ENCODE assay signal across 8 cellular contexts in the genomic region with DNA sequence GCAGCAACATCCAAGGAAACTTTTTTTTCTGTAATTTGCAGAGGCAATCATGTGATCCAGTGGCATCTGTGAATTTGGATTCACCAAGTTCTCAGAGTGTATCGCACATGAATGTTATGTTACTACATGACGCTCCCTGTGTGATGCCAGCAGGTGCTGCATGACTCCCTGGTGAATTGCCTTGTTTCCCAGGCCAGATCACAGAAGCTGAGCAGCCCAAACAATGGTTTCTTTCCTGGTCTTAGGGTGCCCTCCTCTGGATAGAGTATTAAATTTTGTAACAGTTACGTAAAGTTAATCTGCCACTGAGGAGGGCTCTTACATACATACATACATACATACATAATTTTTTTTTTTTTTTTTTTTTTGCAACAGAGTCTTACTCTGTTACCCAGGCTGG. TPM values are rescaled to one million over a fixed set of nuclear protein-coding genes. Genes with fewer than 3 reads are reported as not detected.
DNase-seq lines count a peak whose midpoint lies in the region; ATAC-seq lines count a peak whose summit lies in the region.

No MANE protein-coding gene starts in this region.

- peaks cover 16% of the 10 kb centered on the region for H3K4me1 Mint-ChIP-seq in activated T-cell treated with anti-CD3 and anti-CD28 coated beads, Interleukin-2, amount 50 U/mL, for 72 hours (ENCODE audit: low read depth)
- H3K4me1 Mint-ChIP-seq in activated T-cell treated with anti-CD3 and anti-CD28 coated beads, Interleukin-2, amount 50 U/mL, for 4 hours (ENCODE audit: low read depth): peaks cover 11% of the 10 kb centered on the region

- H3K4me3 Mint-ChIP-seq in activated T-cell treated with anti-CD3 and anti-CD28 coated beads, Interleukin-2, amount 50 U/mL, for 72 hours: no peak overlapping the region
- H3K4me3 Mint-ChIP-seq in activated T-cell treated with anti-CD3 and anti-CD28 coated beads, Interleukin-2, amount 50 U/mL, for 4 hours: no peak overlapping the region

- no peaks in the 10 kb centered on the region for H3K9me3 Mint-ChIP-seq in activated T-cell treated with anti-CD3 and anti-CD28 coated beads, Interleukin-2, amount 50 U/mL, for 72 hours
- no peaks in the 10 kb centered on the region for H3K9me3 Mint-ChIP-seq in activated T-cell treated with anti-CD3 and anti-CD28 coated beads, Interleukin-2, amount 50 U/mL, for 4 hours

- ATAC-seq in activated T-cell treated with anti-CD3 and anti-CD28 coated beads, Interleukin-2, amount 50 U/mL, for 72 hours (replicated peaks in 1 of 2): peak; percentile 29 to 35
- ATAC-seq in activated T-cell treated with anti-CD3 and anti-CD28 coated beads, Interleukin-2, amount 50 U/mL, for 4 hours: no peak
- no peak for ATAC-seq in GM21381 (IDR thresholded peaks at IDR 0.05; ENCODE audit: unreplicated experiment)
- ATAC-seq in HG03039 (IDR thresholded peaks at IDR 0.05; ENCODE audit: unreplicated experiment): no peak

- no peaks in the 10 kb centered on the region for H3K36me3 Mint-ChIP-seq in activated T-cell treated with anti-CD3 and anti-CD28 coated beads, Interleukin-2, amount 50 U/mL, for 72 hours (ENCODE audit: insufficient read depth in 2 of 2)
- peaks cover 4% of the 10 kb centered on the region for H3K36me3 Mint-ChIP-seq in activated T-cell treated with anti-CD3 and anti-CD28 coated beads, Interleukin-2, amount 50 U/mL, for 4 hours (ENCODE audit: insufficient read depth)

- peak; percentile 23 to 38 for DNase-seq in activated T-cell treated with anti-CD3 and anti-CD28 coated beads, Interleukin-2, amount 50 U/mL, for 72 hours
- DNase-seq in activated T-cell treated with anti-CD3 and anti-CD28 coated beads, Interleukin-2, amount 50 U/mL, for 4 hours: no peak
- peak; percentile 34 for DNase-seq in LoVo (ENCODE audit: low spot score)
- peak; percentile 27 for DNase-seq in OCI-M2 (lab: John Stamatoyannopoulos, UW; ENCODE audit: unreplicated experiment)
- DNase-seq in cerebellar cortex (ENCODE audit: low spot score): peak; percentile 63
- peak; percentile 93 for DNase-seq in medulla oblongata (ENCODE audit: extremely low spot score)

- no peaks in the 10 kb centered on the region for H3K27me3 Mint-ChIP-seq in activated T-cell treated with anti-CD3 and anti-CD28 coated beads, Interleukin-2, amount 50 U/mL, for 72 hours (ENCODE audit: low read depth)
- no peaks in the 10 kb centered on the region for H3K27me3 Mint-ChIP-seq in activated T-cell treated with anti-CD3 and anti-CD28 coated beads, Interleukin-2, amount 50 U/mL, for 4 hours (ENCODE audit: low read depth)

- no peak overlapping the region for H3K27ac Mint-ChIP-seq in activated T-cell treated with anti-CD3 and anti-CD28 coated beads, Interleukin-2, amount 50 U/mL, for 72 hours

RNA-seq across cellular contexts. Expression of a gene that starts 3.6 kb away (rescaled TPM):
- total RNA-seq in activated T-cell treated with anti-CD3 and anti-CD28 coated beads, Interleukin-2, amount 50 U/mL, for 72 hours: 10 to 100 TPM in 1 of 2 donors, 1 to 10 TPM in 1; 8.4 to 12.4 TPM
- 1 to 10 TPM; 8.5 to 9.9 (median 9.4) TPM for total RNA-seq in activated T-cell treated with anti-CD3 and anti-CD28 coated beads, Interleukin-2, amount 50 U/mL, for 4 hours

RNA-seq across cellular contexts. Expression of a gene that starts 28.3 kb away (rescaled TPM):
- 10 to 100 TPM; 23.1 to 24.2 TPM for total RNA-seq in activated T-cell treated with anti-CD3 and anti-CD28 coated beads, Interleukin-2, amount 50 U/mL, for 72 hours
- total RNA-seq in activated T-cell treated with anti-CD3 and anti-CD28 coated beads, Interleukin-2, amount 50 U/mL, for 4 hours: 10 to 100 TPM; 18.8 to 21.8 (median 21.6) TPM

RNA-seq across cellular contexts. Expression of a gene that starts 35.6 kb away (rescaled TPM):
- total RNA-seq in activated T-cell treated with anti-CD3 and anti-CD28 coated beads, Interleukin-2, amount 50 U/mL, for 72 hours: 10 to 100 TPM; 43.7 to 45.4 TPM
- total RNA-seq in activated T-cell treated with anti-CD3 and anti-CD28 coated beads, Interleukin-2, amount 50 U/mL, for 4 hours: 100 to 1,000 TPM; 105 to 120 (median 112) TPM

RNA-seq across cellular contexts. Expression of a gene that starts 37.8 kb away (rescaled TPM):
- total RNA-seq in activated T-cell treated with anti-CD3 and anti-CD28 coated beads, Interleukin-2, amount 50 U/mL, for 72 hours: 10 to 100 TPM; 70.3 to 78.2 TPM
- 10 to 100 TPM; 30.9 to 32.8 (median 32.3) TPM for total RNA-seq in activated T-cell treated with anti-CD3 and anti-CD28 coated beads, Interleukin-2, amount 50 U/mL, for 4 hours

RNA-seq across cellular contexts. Expression of a gene that starts 48.0 kb away (rescaled TPM):
- 100 to 1,000 TPM; 270 to 332 TPM for total RNA-seq in activated T-cell treated with anti-CD3 and anti-CD28 coated beads, Interleukin-2, amount 50 U/mL, for 72 hours
- 100 to 1,000 TPM; 471 to 592 (median 521) TPM for total RNA-seq in activated T-cell treated with anti-CD3 and anti-CD28 coated beads, Interleukin-2, amount 50 U/mL, for 4 hours

Comparison
In these comparisons a context has a peak if more than half of its experiments do, and no peak if none do; other contexts are left out.
1. ATAC-seq: peak in activated T-cell treated with anti-CD3 and anti-CD28 coated beads, Interleukin-2, amount 50 U/mL, for 72 hours (2 of 2); none in activated T-cell treated with anti-CD3 and anti-CD28 coated beads, Interleukin-2, amount 50 U/mL, for 4 hours (0 of 2), GM21381 (single experiment) and HG03039 (single experiment).